Comparison of ENCODE assay signal across 9 cellular contexts in genomic region chr2:42098571-42099430, GRCh38. TPM values are rescaled to one million over a fixed set of nuclear protein-coding genes. Genes with fewer than 3 reads are reported as not detected.
DNase-seq lines count a peak whose midpoint lies in the region; ATAC-seq, FAIRE-seq and TF ChIP-seq lines count a peak whose summit lies in the region.
"Had no signal": no experiment of that assay in that cellular context is flagged by ENCODE, and none has a peak within 500 bp of the region (broad histone marks: within the 10 kb centered on the region; RNA-seq: fewer than 3 reads in every experiment).

No MANE protein-coding gene starts in this region.

- peaks cover 13% of the 10 kb centered on the region for H3F3A ChIP-seq in GM23338 (replicated peaks; ENCODE audit: low read depth)

- CTCF ChIA-PET in naive thymus-derived CD4-positive, alpha-beta T cell (lab: Charles Lee) = interaction anchor here (0.6 to 3.6 kb wide), 15 partner anchors 11 to 230 kb away, joined by 3 to 14 read pairs (median 5); no protein-coding TSS in a partner anchor

- peaks cover 9% of the 10 kb centered on the region for H3K36me3 Mint-ChIP-seq in stimulated activated naive CD8-positive, alpha-beta T cell treated with anti-CD3 and anti-CD28 coated beads, Interleukin-15, Interleukin-2, amounts not matched to agents 100 ng/mL and 50 ng/mL, for 24 hours (ENCODE audit: low read depth)
- peaks cover 0 to 15% (median 0%) of the 10 kb centered on the region in 5 donors for H3K36me3 Mint-ChIP-seq in naive thymus-derived CD4-positive, alpha-beta T cell
- H3K36me3 Mint-ChIP-seq in GM23338 (ENCODE audit: low read depth) = peaks cover 12% of the 10 kb centered on the region

- intact Hi-C loops in naive thymus-derived CD4-positive, alpha-beta T cell (cut with micrococcal nuclease) = loop anchor here in 1 of 2 donors (5.0 kb wide), 2 partner anchors 394 to 564 kb away; partner anchors contain the start of gene KCNG3

- no peak overlapping the region for H2AFZ ChIP-seq in GM23338

- ATAC-seq in stimulated activated naive CD8-positive, alpha-beta T cell treated with anti-CD3 and anti-CD28 coated beads, Interleukin-15, Interleukin-2, amounts not matched to agents 100 U/mL and 50 U/mL, for 24 hours = no peak
- no peak for ATAC-seq in naive thymus-derived CD4-positive, alpha-beta T cell
- ATAC-seq in GM23338 = no peak

- no peaks in the 10 kb centered on the region for H3K9me2 ChIP-seq in GM23338 (ENCODE audit: insufficient read depth)

- peaks cover 11% of the 10 kb centered on the region for H3K9me3 Mint-ChIP-seq in stimulated activated naive CD8-positive, alpha-beta T cell treated with anti-CD3 and anti-CD28 coated beads, Interleukin-15, Interleukin-2, amounts not matched to agents 100 ng/mL and 50 ng/mL, for 24 hours
- H3K9me3 Mint-ChIP-seq in naive thymus-derived CD4-positive, alpha-beta T cell = peaks cover 0 to 16% (median 6%) of the 10 kb centered on the region in 11 donors
- H3K9me3 Mint-ChIP-seq in GM23338 = peaks cover 13% of the 10 kb centered on the region

- H3K4me2 ChIP-seq in GM23338 = no peak overlapping the region

- peaks cover 36% of the 10 kb centered on the region for H3K4me1 Mint-ChIP-seq in stimulated activated naive CD8-positive, alpha-beta T cell treated with anti-CD3 and anti-CD28 coated beads, Interleukin-15, Interleukin-2, amounts not matched to agents 100 ng/mL and 50 ng/mL, for 24 hours (ENCODE audit: low read depth)
- peaks cover 43 to 68% (median 49%) of the 10 kb centered on the region in 7 donors for H3K4me1 Mint-ChIP-seq in naive thymus-derived CD4-positive, alpha-beta T cell
- H3K4me1 Mint-ChIP-seq in GM23338 = peaks cover 14% of the 10 kb centered on the region

- no peaks in the 10 kb centered on the region for H3K79me2 ChIP-seq in GM23338 (replicated peaks; ENCODE audit: insufficient read depth)

- POLR2A ChIA-PET in naive thymus-derived CD4-positive, alpha-beta T cell (lab: Charles Lee) = interaction anchor here (0.7 to 20.6 kb wide), 6 partner anchors 34 to 263 kb away, joined by 3 to 636 read pairs (median 8); partner anchors contain the start of genes COX7A2L and EML4

- no peaks in the 10 kb centered on the region for H4K20me1 ChIP-seq in GM23338 (replicated peaks; ENCODE audit: insufficient read depth)

- no peaks in the 10 kb centered on the region for H3K36me3 ChIP-seq in naive thymus-derived CD4-positive, alpha-beta T cell (ENCODE audit: control insufficient read depth in 2 of 3, insufficient read depth in 3 of 3, low read length in 3 of 3)
- H3K36me3 ChIP-seq in GM23338 (ENCODE audit: insufficient read depth) = peaks cover 7% of the 10 kb centered on the region; the same call in 1 of the 2 replicates

- H3K4me1 ChIP-seq in naive thymus-derived CD4-positive, alpha-beta T cell (ENCODE audit: control insufficient read depth in 2 of 2, insufficient read depth in 2 of 2, low read length in 2 of 2) = peaks cover 46 to 59% of the 10 kb centered on the region in 2 donors
- H3K4me1 ChIP-seq in GM23338 (ENCODE audit: insufficient read depth) = peaks cover 8% of the 10 kb centered on the region

- H3K27me3 ChIP-seq in naive thymus-derived CD4-positive, alpha-beta T cell (ENCODE audit: control insufficient read depth in 2 of 2, insufficient read depth in 2 of 2, low read length in 2 of 2) = no peaks in the 10 kb centered on the region
- peaks cover 15% of the 10 kb centered on the region; the same call in 1 of the 2 replicates for H3K27me3 ChIP-seq in GM23338 (ENCODE audit: insufficient read depth)

- no peaks in the 10 kb centered on the region for H3K27me3 Mint-ChIP-seq in stimulated activated naive CD8-positive, alpha-beta T cell treated with anti-CD3 and anti-CD28 coated beads, Interleukin-15, Interleukin-2, amounts not matched to agents 100 ng/mL and 50 ng/mL, for 24 hours
- H3K27me3 Mint-ChIP-seq in naive thymus-derived CD4-positive, alpha-beta T cell = peaks cover 0 to 10% (median 0%) of the 10 kb centered on the region in 5 donors
- peaks cover 20% of the 10 kb centered on the region for H3K27me3 Mint-ChIP-seq in GM23338 (ENCODE audit: insufficient read depth, low read depth, poor library complexity)

- H3K4me3 Mint-ChIP-seq in stimulated activated naive CD8-positive, alpha-beta T cell treated with anti-CD3 and anti-CD28 coated beads, Interleukin-15, Interleukin-2, amounts not matched to agents 100 ng/mL and 50 ng/mL, for 24 hours = no peak overlapping the region
- H3K4me3 Mint-ChIP-seq in naive thymus-derived CD4-positive, alpha-beta T cell = peak overlapping the region; percentile 10 to 74 (median 60)
- H3K4me3 Mint-ChIP-seq in GM23338 = no peak overlapping the region

- no peak for TF ChIP-seq CTCF in GM23338 (conservative IDR thresholded peaks at IDR 0.05; ENCODE audit: low read depth in 2 of 2)

- no peak for FAIRE-seq in HTR-8/SVneo (lab: Jason Lieb, UNC)
- FAIRE-seq: endometrium had no signal

- H3K27ac ChIP-seq in cingulate gyrus (ENCODE audit: low read depth, low read length) (peak overlapping the region; percentile 44), GM23338 (ENCODE audit: low read depth) (no peak overlapping the region)
- H3K27ac ChIP-seq in naive thymus-derived CD4-positive, alpha-beta T cell (ENCODE audit: low read depth, low read length) = peak overlapping the region; percentile 46

- no peak for DNase-seq in stimulated activated naive CD8-positive, alpha-beta T cell treated with anti-CD3 and anti-CD28 coated beads, Interleukin-15, Interleukin-2, amounts not matched to agents 100 U/mL and 50 U/mL, for 24 hours
- peak in 3 of 9 donors; percentile 30 to 40 (median 37) for DNase-seq in naive thymus-derived CD4-positive, alpha-beta T cell
- DNase-seq in NCI-H1436 treated with DMSO at 0.1 percent for 48 hours (lab: John Stamatoyannopoulos, UW) = no peak
- no peak for DNase-seq in HTR-8/SVneo (ENCODE audit: insufficient read length, low spot score)
- DNase-seq in T1000 (lab: John Stamatoyannopoulos, UW) = no peak
- no peak for DNase-seq in GM23338 (ENCODE audit: low spot score)

- peak overlapping the region; percentile 68 for H3K27ac Mint-ChIP-seq in stimulated activated naive CD8-positive, alpha-beta T cell treated with anti-CD3 and anti-CD28 coated beads, Interleukin-15, Interleukin-2, amounts not matched to agents 100 ng/mL and 50 ng/mL, for 24 hours
- H3K27ac Mint-ChIP-seq in naive thymus-derived CD4-positive, alpha-beta T cell = peak overlapping the region; percentile 66 to 97 (median 91)
- no peak overlapping the region for H3K27ac Mint-ChIP-seq in GM23338

- H3K4me3 ChIP-seq in naive thymus-derived CD4-positive, alpha-beta T cell (ENCODE audit: low read length) = peak overlapping the region; percentile 6
- H3K4me3 ChIP-seq in GM23338 = no peak overlapping the region

- H3K9me3 ChIP-seq in naive thymus-derived CD4-positive, alpha-beta T cell (ENCODE audit: control insufficient read depth in 2 of 3, low read length in 3 of 3) = no peaks in the 10 kb centered on the region

TF ChIP-seq in GM23338, 12 proteins besides CTCF, POLR2A, EP300 and RAD21:
- no peak for TF ChIP-seq REST (IDR thresholded peaks at IDR 0.05; ENCODE audit: unreplicated experiment)

RNA-seq across cellular contexts. Expression of gene PKDCC, which starts 51.0 kb away (rescaled TPM):
- not detected for total RNA-seq in naive thymus-derived CD4-positive, alpha-beta T cell
- polyA plus RNA-seq in naive thymus-derived CD4-positive, alpha-beta T cell = not detected
- 32.8 and 44.8 TPM in 2 replicates for total RNA-seq in GM23338 (2014; rRNA removed; shearing (Covaris generic))
- 7.0 and 9.3 TPM in 2 replicates for polyA plus RNA-seq in GM23338 (2016; fragmentation: Nextera tagmentation; extraction: Ambion mirVana)

Comparison
In these comparisons a context has a peak if more than half of its experiments do, and no peak if none do; other contexts are left out.
1. H3K4me3 Mint-ChIP-seq: peak in naive thymus-derived CD4-positive, alpha-beta T cell (10 of 10); none in stimulated activated naive CD8-positive, alpha-beta T cell treated with anti-CD3 and anti-CD28 coated beads, Interleukin-15, Interleukin-2, amounts not matched to agents 100 ng/mL and 50 ng/mL, for 24 hours (single experiment) and GM23338 (single experiment).
2. RNA of gene PKDCC, which starts 51.0 kb away (total RNA-seq): 32.8 to 44.8 TPM in GM23338; not detected in naive thymus-derived CD4-positive, alpha-beta T cell; every median in the first group is over 10 times any median in the second.